18 cellular contexts compared by ENCODE assay signal in the genomic region with DNA sequence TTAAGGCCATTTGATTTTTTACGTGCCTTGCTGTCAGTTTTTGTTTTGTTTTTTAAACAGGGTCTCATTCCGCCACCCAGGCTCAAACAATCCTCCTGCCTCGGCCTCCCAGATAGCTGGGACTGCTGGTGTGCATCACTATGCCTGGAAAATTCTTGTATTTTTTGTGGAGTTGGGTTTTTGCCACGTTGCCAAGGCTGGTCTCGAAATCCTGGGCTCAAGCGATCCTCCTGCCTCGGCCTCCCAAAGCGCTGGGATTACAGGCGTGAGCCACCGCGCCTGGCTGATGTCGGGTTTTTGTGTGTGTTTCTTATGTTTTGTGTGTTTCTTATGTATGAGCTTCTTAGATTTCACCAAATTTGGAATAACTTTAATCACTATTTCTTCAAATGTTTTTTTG.
DNase-seq lines count a peak whose midpoint lies in the region; ATAC-seq and TF ChIP-seq lines count a peak whose summit lies in the region.
"Had no signal": no experiment of that assay in that cellular context is flagged by ENCODE, and none has a peak within 500 bp of the region (broad histone marks: within the 10 kb centered on the region; RNA-seq: fewer than 3 reads in every experiment).

No MANE protein-coding gene starts in this region.

- H3K9me3 Mint-ChIP-seq in activated naive CD4-positive, alpha-beta T cell treated with anti-CD3 and anti-CD28 coated beads, Interleukin-2, amount 10 ng/mL, durations not matched to agents 7 days and 5 days, result no peaks in the 10 kb centered on the region
- no peaks in the 10 kb centered on the region for H3K9me3 Mint-ChIP-seq in activated naive CD4-positive, alpha-beta T cell treated with anti-CD3 and anti-CD28 coated beads, Interleukin-2, amount 50 U/mL, for 72 hours
- H3K9me3 Mint-ChIP-seq: CD4-positive, alpha-beta T cell had no signal

- 91 to 94% methylated on average over 12 of the region's 12 CpGs for WGBS in sigmoid colon, 2 donors

- H3K9me3 ChIP-seq in left ventricle myocardium inferior (replicated peaks) (no peaks in the 10 kb centered on the region), sigmoid colon (no peaks in the 10 kb centered on the region)
- H3K9me3 ChIP-seq: A549, HAP-1 had no signal

- peak; percentile 2 for DNase-seq in activated naive CD4-positive, alpha-beta T cell treated with anti-CD3 and anti-CD28 coated beads, Interleukin-2, amount 10 ng/mL, durations not matched to agents 7 days and 5 days
- no peak for DNase-seq in activated naive CD4-positive, alpha-beta T cell treated with anti-CD3 and anti-CD28 coated beads, Interleukin-2, amount 50 U/mL, for 72 hours (ENCODE audit: low spot score in 2 of 2)
- DNase-seq in left ventricle myocardium superior, result peak; percentile 8
- no peak for DNase-seq in left ventricle myocardium inferior
- peak; percentile 17 for DNase-seq in sigmoid colon
- DNase-seq in activated CD4-positive, alpha-beta T cell treated with anti-CD3 and anti-CD28 coated beads, Interleukin-2, amount 50 U/mL, for 48 hours, result no peak
- no peak for DNase-seq in NCI-H526 treated with DMSO at 0.1 percent for 48 hours (lab: John Stamatoyannopoulos, UW)
- DNase-seq: AML-193; CD4-positive, alpha-beta T cell; DMS153; DMS79; GDM1; GM23248 had no signal

- TF ChIP-seq CTCF in left ventricle myocardium inferior (IDR thresholded peaks at IDR 0.05; ENCODE audit: borderline replicate concordance) (no peak), sigmoid colon (IDR thresholded peaks at IDR 0.05) (no peak)

- H3K4me3 ChIP-seq in left ventricle myocardium inferior (no peak overlapping the region), sigmoid colon (no peak overlapping the region)
- H3K4me3 ChIP-seq: A549, GM23248, HAP-1 had no signal

- TF ChIP-seq EP300 in sigmoid colon (IDR thresholded peaks at IDR 0.05), result no peak

- H3K27me3 Mint-ChIP-seq in activated naive CD4-positive, alpha-beta T cell treated with anti-CD3 and anti-CD28 coated beads, Interleukin-2, amount 10 ng/mL, durations not matched to agents 7 days and 5 days, result peaks cover 27% of the 10 kb centered on the region

- CTCF ChIA-PET in activated naive CD4-positive, alpha-beta T cell treated with anti-CD3 and anti-CD28 coated beads, Interleukin-2, amount 10 ng/mL, durations not matched to agents 7 days and 5 days (lab: Charles Lee), result no interaction called here

- H3K36me3 ChIP-seq in left ventricle myocardium inferior (no peaks in the 10 kb centered on the region), sigmoid colon (no peaks in the 10 kb centered on the region)
- H3K36me3 ChIP-seq: HAP-1 had no signal

- H3K4me1 Mint-ChIP-seq in activated naive CD4-positive, alpha-beta T cell treated with anti-CD3 and anti-CD28 coated beads, Interleukin-2, amount 10 ng/mL, durations not matched to agents 7 days and 5 days, result no peaks in the 10 kb centered on the region

- no peak for TF ChIP-seq POLR2A in sigmoid colon (IDR thresholded peaks at IDR 0.05)

- H3K4me1 ChIP-seq in left ventricle myocardium inferior (no peaks in the 10 kb centered on the region), sigmoid colon (peaks cover 0 to 2% (median 0%) of the 10 kb centered on the region in 4 donors)
- H3K4me1 ChIP-seq: A549, HAP-1 had no signal

- no peaks in the 10 kb centered on the region for H3K36me3 Mint-ChIP-seq in activated naive CD4-positive, alpha-beta T cell treated with anti-CD3 and anti-CD28 coated beads, Interleukin-2, amount 10 ng/mL, durations not matched to agents 7 days and 5 days
- H3K36me3 Mint-ChIP-seq in activated naive CD4-positive, alpha-beta T cell treated with anti-CD3 and anti-CD28 coated beads, Interleukin-2, amount 50 U/mL, for 72 hours, result no peaks in the 10 kb centered on the region

- intact Hi-C loops in left ventricle myocardium superior (cut with micrococcal nuclease), result no loop called here
- intact Hi-C loops in left ventricle myocardium inferior (cut with micrococcal nuclease), result no loop called here
- intact Hi-C loops in sigmoid colon (cut with DNase I), result no loop called here

- H3K27ac ChIP-seq in left ventricle myocardium inferior (replicated peaks) (no peak overlapping the region), sigmoid colon (no peak overlapping the region)
- H3K27ac ChIP-seq: 22Rv1, A549, C4-2B, GM23248, HL-60 had no signal

- H3K27me3 ChIP-seq in left ventricle myocardium inferior (ENCODE audit: low read depth), result peaks cover 28% of the 10 kb centered on the region
- peaks cover 6 to 14% (median 10%) of the 10 kb centered on the region in 3 donors for H3K27me3 ChIP-seq in sigmoid colon

- no peak overlapping the region for H3K27ac Mint-ChIP-seq in activated naive CD4-positive, alpha-beta T cell treated with anti-CD3 and anti-CD28 coated beads, Interleukin-2, amount 10 ng/mL, durations not matched to agents 7 days and 5 days
- no peak overlapping the region for H3K27ac Mint-ChIP-seq in activated naive CD4-positive, alpha-beta T cell treated with anti-CD3 and anti-CD28 coated beads, Interleukin-2, amount 50 U/mL, for 72 hours
- H3K27ac Mint-ChIP-seq: CD4-positive, alpha-beta T cell had no signal

- ATAC-seq in activated naive CD4-positive, alpha-beta T cell treated with anti-CD3 and anti-CD28 coated beads, Interleukin-2, amount 50 U/mL, for 72 hours, result no peak
- no peak for ATAC-seq in left ventricle myocardium superior
- ATAC-seq: A549 had no signal

- H3K4me3 Mint-ChIP-seq in activated naive CD4-positive, alpha-beta T cell treated with anti-CD3 and anti-CD28 coated beads, Interleukin-2, amount 10 ng/mL, durations not matched to agents 7 days and 5 days, result no peak overlapping the region
- H3K4me3 Mint-ChIP-seq: CD4-positive, alpha-beta T cell had no signal

Comparison
In these comparisons a context has a peak if more than half of its experiments do, and no peak if none do; other contexts are left out.
1. DNase-seq: peak in activated naive CD4-positive, alpha-beta T cell treated with anti-CD3 and anti-CD28 coated beads, Interleukin-2, amount 10 ng/mL, durations not matched to agents 7 days and 5 days (single experiment), left ventricle myocardium superior (single experiment) and sigmoid colon (single experiment); none in activated naive CD4-positive, alpha-beta T cell treated with anti-CD3 and anti-CD28 coated beads, Interleukin-2, amount 50 U/mL, for 72 hours (0 of 2), left ventricle myocardium inferior (single experiment), activated CD4-positive, alpha-beta T cell treated with anti-CD3 and anti-CD28 coated beads, Interleukin-2, amount 50 U/mL, for 48 hours (0 of 2) and NCI-H526 treated with DMSO at 0.1 percent for 48 hours (single experiment).